11 cellular contexts compared by ENCODE assay signal in genomic region chr4:153519677-153520076, GRCh38. TPM values are rescaled to one million over a fixed set of nuclear protein-coding genes. Genes with fewer than 3 reads are reported as not detected.
A peak's percentile ranks its signal among the peaks of the same experiment; 100 is the strongest.
DNase-seq lines count a peak whose midpoint lies in the region; ATAC-seq and TF ChIP-seq lines count a peak whose summit lies in the region.
"Had no signal": no experiment of that assay in that cellular context is flagged by ENCODE, and none has a peak within 500 bp of the region (broad histone marks: within the 10 kb centered on the region; RNA-seq: fewer than 3 reads in every experiment).

No MANE protein-coding gene starts in this region.

- no peaks in the 10 kb centered on the region for H3K9me3 Mint-ChIP-seq in activated naive CD4-positive, alpha-beta T cell treated with anti-CD3 and anti-CD28 coated beads, Interleukin-2, amount 10 ng/mL, durations not matched to agents 7 days and 5 days
- H3K9me3 Mint-ChIP-seq in activated naive CD4-positive, alpha-beta T cell treated with anti-CD3 and anti-CD28 coated beads, Interleukin-2, amount 50 U/mL, for 72 hours: peaks cover 0 to 4% of the 10 kb centered on the region in 2 donors

- TF ChIP-seq POLR2A in esophagus squamous epithelium (IDR thresholded peaks at IDR 0.05) (no peak), tibial nerve (IDR thresholded peaks at IDR 0.05) (no peak)

- H3K4me1 Mint-ChIP-seq in activated naive CD4-positive, alpha-beta T cell treated with anti-CD3 and anti-CD28 coated beads, Interleukin-2, amount 10 ng/mL, durations not matched to agents 7 days and 5 days: peaks cover 81% of the 10 kb centered on the region
- peaks cover 70% of the 10 kb centered on the region for H3K4me1 Mint-ChIP-seq in T-helper 17 cell

- H3K36me3 Mint-ChIP-seq in activated naive CD4-positive, alpha-beta T cell treated with anti-CD3 and anti-CD28 coated beads, Interleukin-2, amount 10 ng/mL, durations not matched to agents 7 days and 5 days: peaks cover 41% of the 10 kb centered on the region
- H3K36me3 Mint-ChIP-seq in activated naive CD4-positive, alpha-beta T cell treated with anti-CD3 and anti-CD28 coated beads, Interleukin-2, amount 50 U/mL, for 72 hours: peaks cover 6 to 7% of the 10 kb centered on the region in 2 donors
- no peaks in the 10 kb centered on the region for H3K36me3 Mint-ChIP-seq in T-helper 17 cell (ENCODE audit: low read depth)

- H3K9me3 ChIP-seq in T-helper 17 cell (ENCODE audit: control insufficient read depth, low read length, poor library complexity, severe bottlenecking) (no peaks in the 10 kb centered on the region), esophagus squamous epithelium (no peaks in the 10 kb centered on the region), tibial artery (no peaks in the 10 kb centered on the region), tibial nerve (no peaks in the 10 kb centered on the region)

- H3K4me1 ChIP-seq in esophagus squamous epithelium (peaks cover 10 to 69% (median 20%) of the 10 kb centered on the region in 3 donors), tibial artery (peaks cover 0 to 99% (median 44%) of the 10 kb centered on the region in 4 donors), tibial nerve (peaks cover 0 to 41% (median 10%) of the 10 kb centered on the region in 4 donors)

- H3K27ac ChIP-seq in esophagus squamous epithelium: peak overlapping the region in 3 of 4 donors; percentile 59 to 71 (median 67)
- H3K27ac ChIP-seq in tibial artery: peak overlapping the region; percentile 73 to 78
- peak overlapping the region in 2 of 4 donors; percentile 29 to 74 for H3K27ac ChIP-seq in tibial nerve

- H3K27me3 Mint-ChIP-seq in activated naive CD4-positive, alpha-beta T cell treated with anti-CD3 and anti-CD28 coated beads, Interleukin-2, amount 10 ng/mL, durations not matched to agents 7 days and 5 days: no peaks in the 10 kb centered on the region
- H3K27me3 Mint-ChIP-seq in T-helper 17 cell: no peaks in the 10 kb centered on the region

- H3K27me3 ChIP-seq in esophagus squamous epithelium (no peaks in the 10 kb centered on the region), tibial artery (no peaks in the 10 kb centered on the region), tibial nerve (no peaks in the 10 kb centered on the region)

- TF ChIP-seq CTCF in esophagus squamous epithelium (IDR thresholded peaks at IDR 0.05) (no peak), tibial artery (IDR thresholded peaks at IDR 0.05) (no peak), tibial nerve (IDR thresholded peaks at IDR 0.05) (no peak)

- H3K4me3 ChIP-seq in esophagus squamous epithelium (no peak overlapping the region), tibial artery (peak overlapping the region in 1 of 2 donors; percentile 30), tibial nerve (no peak overlapping the region)

- H3K36me3 ChIP-seq in esophagus squamous epithelium (peaks cover 0 to 10% (median 0%) of the 10 kb centered on the region in 3 donors), tibial artery (no peaks in the 10 kb centered on the region), tibial nerve (no peaks in the 10 kb centered on the region)

- CTCF ChIA-PET in activated naive CD4-positive, alpha-beta T cell treated with anti-CD3 and anti-CD28 coated beads, Interleukin-2, amount 10 ng/mL, durations not matched to agents 7 days and 5 days (lab: Charles Lee): interaction anchor here (1.0 to 3.0 kb wide), 3 partner anchors 18 to 86 kb away, joined by 3 to 13 read pairs (median 4); no protein-coding TSS in a partner anchor

- WGBS in esophagus squamous epithelium, 2 donors: 44 to 50% methylated on average over 1 of the region's 1 CpG
- WGBS in tibial nerve, 2 donors: 76 to 100% methylated on average over 1 of the region's 1 CpG

- no peak for TF ChIP-seq EP300 in tibial nerve (IDR thresholded peaks at IDR 0.05)

- intact Hi-C loops in esophagus squamous epithelium (cut with DNase I): no loop called here
- intact Hi-C loops in tibial artery (cut with DNase I; ENCODE audit: low total_unique reads): no loop called here
- intact Hi-C loops in Right ventricle myocardium superior (cut with DNase I): no loop called here

- no peak for DNase-seq in activated naive CD4-positive, alpha-beta T cell treated with anti-CD3 and anti-CD28 coated beads, Interleukin-2, amount 10 ng/mL, durations not matched to agents 7 days and 5 days
- no peak for DNase-seq in activated naive CD4-positive, alpha-beta T cell treated with anti-CD3 and anti-CD28 coated beads, Interleukin-2, amount 50 U/mL, for 72 hours (ENCODE audit: low spot score in 2 of 2)
- DNase-seq in T-helper 17 cell: no peak
- no peak for DNase-seq in esophagus squamous epithelium (lab: John Stamatoyannopoulos, UW)
- DNase-seq in tibial artery: no peak
- no peak for DNase-seq in Right ventricle myocardium superior
- no peak for DNase-seq in tibial nerve (ENCODE audit: low spot score in 2 of 2)
- DNase-seq: AML-193, NCI-H1930, SW 1271 had no signal

- ATAC-seq in activated naive CD4-positive, alpha-beta T cell treated with anti-CD3 and anti-CD28 coated beads, Interleukin-2, amount 50 U/mL, for 72 hours: no peak
- ATAC-seq in T-helper 17 cell (no peak), GM21619 (IDR thresholded peaks at IDR 0.05; ENCODE audit: unreplicated experiment) (no peak), Right ventricle myocardium superior (ENCODE audit: poor library complexity) (no peak)

- peak overlapping the region; percentile 77 for H3K27ac Mint-ChIP-seq in activated naive CD4-positive, alpha-beta T cell treated with anti-CD3 and anti-CD28 coated beads, Interleukin-2, amount 10 ng/mL, durations not matched to agents 7 days and 5 days
- H3K27ac Mint-ChIP-seq in activated naive CD4-positive, alpha-beta T cell treated with anti-CD3 and anti-CD28 coated beads, Interleukin-2, amount 50 U/mL, for 72 hours: peak overlapping the region in 1 of 2 donors; percentile 97
- H3K27ac Mint-ChIP-seq in T-helper 17 cell: peak overlapping the region; percentile 97

- H3K4me3 Mint-ChIP-seq in activated naive CD4-positive, alpha-beta T cell treated with anti-CD3 and anti-CD28 coated beads, Interleukin-2, amount 10 ng/mL, durations not matched to agents 7 days and 5 days: no peak overlapping the region
- peak overlapping the region; percentile 85 for H3K4me3 Mint-ChIP-seq in T-helper 17 cell

RNA-seq across cellular contexts. Expression of gene TMEM131L, which starts 53.5 kb away (rescaled TPM):
- total RNA-seq in activated naive CD4-positive, alpha-beta T cell treated with anti-CD3 and anti-CD28 coated beads, Interleukin-2, amount 50 U/mL, for 72 hours: 10 to 100 TPM; 44.8 to 47.7 TPM
- 10 to 100 TPM; 83.8 to 92.7 TPM for total RNA-seq in T-helper 17 cell
- 10 to 100 TPM in 3 of 4 donors, 1 to 10 TPM in 1; 9.2 to 14.7 (median 12.4) TPM for total RNA-seq in esophagus squamous epithelium
- 13.7 TPM for total RNA-seq in Right ventricle myocardium superior
- total RNA-seq in tibial nerve: 10 to 100 TPM in 3 of 4 donors, 1 to 10 TPM in 1; 8.7 to 19.9 (median 12.1) TPM
